Comparison of ENCODE assay signal across 8 cellular contexts in genomic region chr1:2189459-2190425, GRCh38. TPM values are rescaled to one million over a fixed set of nuclear protein-coding genes. Genes with fewer than 3 reads are reported as not detected.
DNase-seq lines count a peak whose midpoint lies in the region; ATAC-seq and TF ChIP-seq lines count a peak whose summit lies in the region.

No MANE protein-coding gene starts in this region.

- peak overlapping the region; percentile 92 for H3K27ac Mint-ChIP-seq in activated CD4-positive, alpha-beta memory T cell treated with anti-CD3 and anti-CD28 coated beads, Interleukin-2, amount 10 ng/mL, durations not matched to agents 7 days and 5 days

- CTCF ChIA-PET in activated CD4-positive, alpha-beta memory T cell treated with anti-CD3 and anti-CD28 coated beads, Interleukin-2, amount 10 ng/mL, durations not matched to agents 7 days and 5 days (lab: Charles Lee): interaction anchor here (1.0 to 2.0 kb wide), 3 partner anchors 16 to 202 kb away, joined by 3 to 5 read pairs (median 4); partner anchors contain the start of genes MORN1 and RER1

- 12 to 20% methylated on average over 45 to 52 of the region's 65 CpGs for WGBS in lower leg skin, 2 donors

- H3K27me3 ChIP-seq in dorsolateral prefrontal cortex: no peaks in the 10 kb centered on the region

- H3K27me3 Mint-ChIP-seq in activated CD4-positive, alpha-beta memory T cell treated with anti-CD3 and anti-CD28 coated beads, Interleukin-2, amount 10 ng/mL, durations not matched to agents 7 days and 5 days: no peaks in the 10 kb centered on the region

- H3K4me3 Mint-ChIP-seq in activated CD4-positive, alpha-beta memory T cell treated with anti-CD3 and anti-CD28 coated beads, Interleukin-2, amount 10 ng/mL, durations not matched to agents 7 days and 5 days: peak overlapping the region; percentile 70

- peak; percentile 97 for DNase-seq in GM10266 (ENCODE audit: extremely low spot score)
- DNase-seq in NCI-H69 (lab: John Stamatoyannopoulos, UW): peak; percentile 94
- DNase-seq in activated CD4-positive, alpha-beta memory T cell treated with anti-CD3 and anti-CD28 coated beads, Interleukin-2, amount 10 ng/mL, durations not matched to agents 7 days and 5 days: peak; percentile 94
- DNase-seq in dorsolateral prefrontal cortex: peak; percentile 88 to 99 (median 94)
- DNase-seq in lower leg skin (ENCODE audit: low spot score in 2 of 2): peak; percentile 92 to 99
- peak; percentile 89 for DNase-seq in stimulated activated CD4-positive, alpha-beta T cell treated with anti-CD3 and anti-CD28 coated beads, Interleukin-4, amount 100 ng/mL, for 1 hour

- H3K4me3 ChIP-seq in dorsolateral prefrontal cortex: peak overlapping the region; percentile 38 to 93 (median 67)
- H3K4me3 ChIP-seq in lower leg skin (ENCODE audit: low read depth, poor library complexity, severe bottlenecking): peak overlapping the region; percentile 18

- no peaks in the 10 kb centered on the region for H3K36me3 Mint-ChIP-seq in activated CD4-positive, alpha-beta memory T cell treated with anti-CD3 and anti-CD28 coated beads, Interleukin-2, amount 10 ng/mL, durations not matched to agents 7 days and 5 days (ENCODE audit: low read depth)

- ATAC-seq in HG03135 (IDR thresholded peaks at IDR 0.05; ENCODE audit: unreplicated experiment): peak; percentile 40
- ATAC-seq in HG03159 (IDR thresholded peaks at IDR 0.05; ENCODE audit: unreplicated experiment): no peak

- no peaks in the 10 kb centered on the region for H3K9me3 Mint-ChIP-seq in activated CD4-positive, alpha-beta memory T cell treated with anti-CD3 and anti-CD28 coated beads, Interleukin-2, amount 10 ng/mL, durations not matched to agents 7 days and 5 days

- H3K27ac ChIP-seq in dorsolateral prefrontal cortex: peak overlapping the region; percentile 79 to 99 (median 95)

- TF ChIP-seq CTCF in GM10266 (IDR thresholded peaks at IDR 0.05; ENCODE audit: control insufficient read depth, insufficient read depth, low read depth, missing control alignments) (no peak), dorsolateral prefrontal cortex (IDR thresholded peaks at IDR 0.05 in 54 of 56, conservative IDR thresholded peaks at IDR 0.05 in 2 of 56; ENCODE audit: low read depth in 1 of 56, partially characterized antibody in 56 of 56) (peak in 19 of 56 donors; percentile 3 to 44 (median 20)), lower leg skin (IDR thresholded peaks at IDR 0.05) (no peak)

- H3K4me1 Mint-ChIP-seq in activated CD4-positive, alpha-beta memory T cell treated with anti-CD3 and anti-CD28 coated beads, Interleukin-2, amount 10 ng/mL, durations not matched to agents 7 days and 5 days: peaks cover 28% of the 10 kb centered on the region

- TF ChIP-seq POLR2A in lower leg skin (IDR thresholded peaks at IDR 0.05): no peak

- intact Hi-C loops in dorsolateral prefrontal cortex (cut with DNase I) (loop anchor here (5.0 to 10.0 kb wide), 3 partner anchors 57 to 355 kb away; no protein-coding TSS in a partner anchor), lower leg skin (cut with DNase I; ENCODE audit: low total_unique reads) (loop anchor here (10.0 kb wide), 1 partner anchor 125 kb away; no protein-coding TSS in a partner anchor)

- POLR2A ChIA-PET in activated CD4-positive, alpha-beta memory T cell treated with anti-CD3 and anti-CD28 coated beads, Interleukin-2, amount 10 ng/mL, durations not matched to agents 7 days and 5 days (lab: Charles Lee): interaction anchor here (0.7 to 3.0 kb wide), 11 partner anchors 10 to 396 kb away, joined by 3 to 11 read pairs (median 3); partner anchors contain the start of genes MORN1 and RER1

RNA-seq across cellular contexts. Expression of gene FAAP20, which starts 4.8 kb away (rescaled TPM):
- total RNA-seq in activated CD4-positive, alpha-beta memory T cell treated with anti-CD3 and anti-CD28 coated beads, Interleukin-2, amount 10 ng/mL, durations not matched to agents 7 days and 5 days: 10 to 100 TPM; 53.4 to 57.1 TPM
- total RNA-seq in dorsolateral prefrontal cortex: 10 to 100 TPM; 21.8 to 56.4 (median 36.0) TPM
- total RNA-seq in lower leg skin: 10 to 100 TPM; 29.8 to 48.0 (median 45.6) TPM

RNA-seq across cellular contexts. Expression of gene SKI, which starts 38.4 kb away (rescaled TPM):
- 10 to 100 TPM; 58.0 to 61.5 TPM for total RNA-seq in activated CD4-positive, alpha-beta memory T cell treated with anti-CD3 and anti-CD28 coated beads, Interleukin-2, amount 10 ng/mL, durations not matched to agents 7 days and 5 days
- 100 to 1,000 TPM in 27 of 120 experiments, 10 to 100 TPM in 93; 65.3 to 147 (median 87.5) TPM for total RNA-seq in dorsolateral prefrontal cortex
- total RNA-seq in lower leg skin: 10 to 100 TPM; 67.3 to 80.8 (median 75.4) TPM
